8 cellular contexts compared by ENCODE assay signal in the genomic region with DNA sequence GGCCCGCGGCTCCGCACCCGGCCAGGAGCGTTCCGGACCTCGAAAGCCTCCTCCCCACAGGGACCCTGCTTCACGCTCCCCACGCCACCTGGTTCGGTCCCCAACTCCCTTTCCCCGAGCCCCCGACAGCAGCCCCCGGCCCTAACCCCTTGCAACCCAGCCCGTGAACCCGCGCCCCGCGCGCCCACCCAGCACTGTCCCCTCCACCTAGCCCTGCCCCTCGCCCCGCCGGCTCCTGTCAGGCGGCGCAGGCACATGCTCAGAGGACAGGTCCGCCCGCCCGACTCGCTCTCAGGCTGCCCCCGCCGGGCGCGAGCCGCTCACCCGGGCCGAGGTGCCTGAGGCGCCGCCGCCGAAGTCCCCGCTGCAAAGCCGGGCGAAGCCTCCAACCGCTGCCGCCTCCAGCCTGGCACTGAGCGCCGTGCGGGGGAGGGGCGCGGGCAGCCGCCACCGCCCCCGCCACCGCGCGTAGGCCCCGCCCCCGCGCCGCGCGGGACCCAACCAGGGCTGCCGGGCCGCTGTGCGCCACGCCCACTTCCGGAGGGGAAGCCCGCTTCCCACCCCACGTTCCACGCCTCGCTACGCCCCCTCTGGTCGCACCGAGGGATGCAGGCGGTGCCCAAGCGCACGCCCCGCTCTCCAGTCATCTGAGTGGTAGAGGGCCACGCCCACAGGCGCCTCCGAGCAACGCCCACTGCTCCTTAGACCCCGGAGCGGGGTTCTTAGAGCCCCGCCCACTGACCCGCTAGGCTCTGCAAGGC. TPM values are rescaled to one million over a fixed set of nuclear protein-coding genes. Genes with fewer than 3 reads are reported as not detected.
DNase-seq lines count a peak whose midpoint lies in the region; ATAC-seq and TF ChIP-seq lines count a peak whose summit lies in the region.

A gene (minus strand): TSS at position 414 of the 761 bp plus-strand sequence. CDS start 30,200 bp downstream, outside the sequence.

- H3K27ac Mint-ChIP-seq in activated CD4-positive, alpha-beta T cell treated with anti-CD3 and anti-CD28 coated beads for 36 hours = peak within 1 kb of the TSS; percentile 93

- TF ChIP-seq CTCF in choroid plexus epithelial cell (conservative IDR thresholded peaks at IDR 0.05; ENCODE audit: low read depth, low read length) = peak; percentile 78

- peaks cover 36% of the 10 kb centered on the region for H3K4me1 Mint-ChIP-seq in activated CD4-positive, alpha-beta T cell treated with anti-CD3 and anti-CD28 coated beads for 36 hours

- ATAC-seq in GM19043 (IDR thresholded peaks at IDR 0.05; ENCODE audit: low read depth, unreplicated experiment) = peak; percentile 64
- ATAC-seq in HG03378 (IDR thresholded peaks at IDR 0.05; ENCODE audit: unreplicated experiment) = peak; percentile 73
- ATAC-seq in activated CD4-positive, alpha-beta T cell treated with anti-CD3 and anti-CD28 coated beads for 36 hours = peak; percentile 78

- POLR2A ChIA-PET in activated CD4-positive, alpha-beta T cell treated with anti-CD3 and anti-CD28 coated beads for 36 hours (lab: Charles Lee) = interaction anchor here (0.9 to 1.3 kb wide), 4 partner anchors 35 to 96 kb away, joined by 3 to 4 read pairs (median 3); no protein-coding TSS in a partner anchor

- no peaks in the 10 kb centered on the region for H3K27me3 Mint-ChIP-seq in activated CD4-positive, alpha-beta T cell treated with anti-CD3 and anti-CD28 coated beads for 36 hours

- H3K4me3 ChIP-seq in choroid plexus epithelial cell (ENCODE audit: low read depth, low read length) = peak within 1 kb of the TSS; percentile 92

- DNase-seq in Ammon's horn (ENCODE audit: low spot score) (peak; percentile 97), NCI-H446 treated with DMSO at 0.1 percent for 48 hours (lab: John Stamatoyannopoulos, UW) (peak; percentile 89), choroid plexus epithelial cell (ENCODE audit: low read depth) (peak; percentile 96), kidney tubule cell (ENCODE audit: low spot score) (peak; percentile 97)
- DNase-seq in activated CD4-positive, alpha-beta T cell treated with anti-CD3 and anti-CD28 coated beads for 36 hours = peak; percentile 98
- peak; percentile 70 to 93 (median 86) for DNase-seq in stimulated activated CD4-positive, alpha-beta T cell treated with anti-CD3 and anti-CD28 coated beads, Interleukin-1b, Interleukin-23, amount 100 ng/mL, for 24 hours (ENCODE audit: low read depth in 4 of 4, low spot score in 1 of 4)

- no peaks in the 10 kb centered on the region for H3K36me3 Mint-ChIP-seq in activated CD4-positive, alpha-beta T cell treated with anti-CD3 and anti-CD28 coated beads for 36 hours (ENCODE audit: low read depth)

- no peaks in the 10 kb centered on the region for H3K9me3 Mint-ChIP-seq in activated CD4-positive, alpha-beta T cell treated with anti-CD3 and anti-CD28 coated beads for 36 hours (ENCODE audit: low read depth)

- CTCF ChIA-PET in activated CD4-positive, alpha-beta T cell treated with anti-CD3 and anti-CD28 coated beads for 36 hours (lab: Charles Lee) = interaction anchor here (1.4 to 1.5 kb wide), 2 partner anchors 42 to 113 kb away, joined by 6 read pairs; no protein-coding TSS in a partner anchor

- peak within 1 kb of the TSS; percentile 88 for H3K4me3 Mint-ChIP-seq in activated CD4-positive, alpha-beta T cell treated with anti-CD3 and anti-CD28 coated beads for 36 hours

- intact Hi-C loops in activated CD4-positive, alpha-beta T cell treated with anti-CD3 and anti-CD28 coated beads for 36 hours (cut with DNase I, micrococcal nuclease) = loop anchor here (1.0 to 5.0 kb wide), 17 partner anchors 35 to 1639 kb away; a partner anchor contains a TSS

RNA-seq across cellular contexts. Expression of the gene that starts here (rescaled TPM):
- total RNA-seq in activated CD4-positive, alpha-beta T cell treated with anti-CD3 and anti-CD28 coated beads for 36 hours = 10 to 100 TPM; 83.5 to 90.8 TPM

Comparison
In these comparisons a context has a peak if more than half of its experiments do, and no peak if none do; other contexts are left out.
1. Peak in every context shown above with its lines: DNase-seq, ATAC-seq and H3K4me3 ChIP-seq.